8 cellular contexts compared by ENCODE assay signal in the genomic region with DNA sequence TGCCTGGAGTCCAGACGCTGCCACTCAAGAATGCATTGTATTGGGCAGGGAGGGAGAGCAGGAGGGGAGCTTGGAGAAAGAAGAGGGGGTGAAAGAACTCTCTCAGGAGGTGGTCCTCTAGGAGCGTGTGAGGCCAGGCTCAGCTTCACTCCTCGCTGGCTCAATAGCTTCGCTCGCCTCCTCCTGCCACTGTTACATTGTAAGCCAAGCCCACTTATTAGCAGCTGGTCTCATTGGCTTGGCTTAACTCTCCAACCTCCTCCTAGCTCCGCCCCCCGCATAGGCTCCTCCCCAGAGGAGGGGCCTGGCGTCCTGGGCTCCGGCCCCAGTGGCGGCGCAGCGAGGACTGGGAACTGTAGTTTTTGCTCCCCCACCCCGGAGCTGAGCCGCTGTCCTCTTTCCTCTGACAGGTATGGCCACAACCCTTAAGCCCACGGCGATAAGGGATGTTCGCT. TPM values are rescaled to one million over a fixed set of nuclear protein-coding genes. Genes with fewer than 3 reads are reported as not detected.
DNase-seq lines count a peak whose midpoint lies in the region; ATAC-seq and TF ChIP-seq lines count a peak whose summit lies in the region.

A gene (minus strand): TSS at position 165 of the 455 bp plus-strand sequence. CDS start 317 bp downstream, outside the sequence.

- peak; percentile 98 for DNase-seq in A673 (ENCODE audit: low spot score)
- DNase-seq in NCI-H2196 (lab: John Stamatoyannopoulos, UW; ENCODE audit: unreplicated experiment): peak; percentile 97
- DNase-seq in activated CD4-positive, CD25-positive, alpha-beta regulatory T cell treated with anti-CD3 and anti-CD28 coated beads, Interleukin-2, amount 50 U/mL, for 16 hours (ENCODE audit: low read depth, low spot score): peak; percentile 38
- peak; percentile 95 for DNase-seq in cerebellum (ENCODE audit: low spot score)
- peak; percentile 68 for DNase-seq in kidney epithelial cell (ENCODE audit: low read depth)
- DNase-seq in stimulated activated CD4-positive, alpha-beta T cell treated with anti-CD3 and anti-CD28 coated beads, Interleukin-15, amount 100 ng/mL, for 48 hours (ENCODE audit: low read depth in 2 of 2): peak; percentile 53 to 72

- intact Hi-C loops in A673 (cut with micrococcal nuclease; ENCODE audit: unreplicated experiment): loop anchor here (5.0 to 10.0 kb wide), 3 partner anchors 67 to 385 kb away; a partner anchor contains a TSS

- H3K4me3 ChIP-seq in A673 (ENCODE audit: low read depth, low read length, poor library complexity, severe bottlenecking): peak within 1 kb of the TSS; percentile 43
- no peak within 1 kb of the TSS for H3K4me3 ChIP-seq in kidney epithelial cell (ENCODE audit: low read depth, low read length)

- no peak for TF ChIP-seq CTCF in A673 (conservative IDR thresholded peaks at IDR 0.05; ENCODE audit: low read depth, low read length)
- TF ChIP-seq CTCF in kidney epithelial cell (IDR thresholded peaks at IDR 0.05; ENCODE audit: insufficient read depth, low read length, poor library complexity, severe bottlenecking): no peak

- no peaks in the 10 kb centered on the region for H3K36me3 ChIP-seq in A673 (ENCODE audit: insufficient read depth, low read length, poor library complexity, severe bottlenecking)
- no peaks in the 10 kb centered on the region for H3K36me3 ChIP-seq in kidney epithelial cell (ENCODE audit: control insufficient read depth, insufficient read depth, low read length)

- CTCF ChIA-PET in A673 (lab: Charles Lee): interaction anchor here (1.3 to 1.8 kb wide), 2 partner anchors 8 to 311 kb away, joined by 4 to 11 read pairs; no protein-coding TSS in a partner anchor

- H3K9me3 ChIP-seq in A673 (ENCODE audit: low read depth, low read length, poor library complexity, severe bottlenecking): no peaks in the 10 kb centered on the region

- peaks cover 37% of the 10 kb centered on the region for H3K4me1 ChIP-seq in A673 (ENCODE audit: insufficient read depth, low read length, poor library complexity, severe bottlenecking)

- H3K27ac ChIP-seq in A673 (ENCODE audit: low read depth, low read length, poor library complexity, severe bottlenecking): no peak within 1 kb of the TSS

- no TSS peak for BruUV-seq in A673 (replicated peaks; lab: Mats Ljungman, UMichigan)

- peak; percentile 81 for ATAC-seq in GM18873 (IDR thresholded peaks at IDR 0.05; ENCODE audit: low FRiP score, unreplicated experiment)
- peak; percentile 84 for ATAC-seq in HG03103 (IDR thresholded peaks at IDR 0.05; ENCODE audit: low read depth, unreplicated experiment)

- no peaks in the 10 kb centered on the region for H3K27me3 ChIP-seq in A673 (replicated peaks; ENCODE audit: insufficient read depth, low read depth, low read length, poor library complexity)
- H3K27me3 ChIP-seq in kidney epithelial cell (ENCODE audit: control insufficient read depth, insufficient read depth, low read length): peaks cover 25% of the 10 kb centered on the region

- POLR2A ChIA-PET in A673 (lab: Charles Lee; ENCODE audit: low non-redundant PET): interaction anchor here (0.6 kb wide), 1 partner anchor 225 kb away, joined by 3 read pairs; no protein-coding TSS in a partner anchor

RNA-seq across cellular contexts. Expression of the gene that starts here (rescaled TPM):
- total RNA-seq in A673 (2021): 0.73 and 1.5 TPM in 2 replicates
- 4.2 TPM for total RNA-seq in cerebellum
- total RNA-seq in kidney epithelial cell: 0.04 and 0.34 TPM in 2 replicates

Comparison
In these comparisons a context has a peak if more than half of its experiments do, and no peak if none do; other contexts are left out.
1. Peak in DNase-seq in kidney epithelial cell; RNA of the gene not detected or under 1 TPM.
2. DNase-seq: peak in every context shown above with its lines; median percentile 98 in A673; 97 in NCI-H2196; 95 in cerebellum; 68 in kidney epithelial cell; 62 in stimulated activated CD4-positive, alpha-beta T cell treated with anti-CD3 and anti-CD28 coated beads, Interleukin-15, amount 100 ng/mL, for 48 hours; 38 in activated CD4-positive, CD25-positive, alpha-beta regulatory T cell treated with anti-CD3 and anti-CD28 coated beads, Interleukin-2, amount 50 U/mL, for 16 hours.